In the genomic region with DNA sequence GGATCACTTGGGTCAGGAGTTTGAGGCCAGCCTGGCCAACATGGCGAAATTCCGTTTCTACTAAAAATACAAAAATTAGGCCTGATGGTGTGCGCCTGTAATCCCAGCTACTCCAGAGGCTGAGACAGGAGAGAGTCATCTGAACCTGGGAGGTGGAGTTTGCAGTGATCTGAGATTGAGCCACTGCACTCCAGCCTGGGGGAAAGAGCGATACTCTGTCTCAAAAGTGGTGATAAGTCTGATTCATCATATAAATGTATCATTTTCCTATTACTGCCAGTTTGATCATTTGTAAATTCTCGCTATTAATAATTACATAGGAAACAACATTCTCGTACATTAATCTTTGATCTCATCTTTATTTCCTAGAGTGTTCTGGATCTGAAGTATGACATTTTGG, we compare ENCODE assay signal across 2 cellular contexts.
TF ChIP-seq lines count a peak whose summit lies in the region.

No MANE protein-coding gene starts in this region.

TF ChIP-seq in A549, 52 proteins besides CTCF, POLR2A, EP300 and RAD21 (continued from another document):
- TF ChIP-seq TP53 (CRISPR knock-in tag; IDR thresholded peaks at IDR 0.05) = no peak
TF ChIP-seq in A549: peak in this region for 0.

TF ChIP-seq in HEK293, 187 proteins besides CTCF, POLR2A, EP300 and RAD21:
- no peak for TF ChIP-seq ZBTB26 (tag by site-specific recombination; optimal IDR thresholded peaks at IDR 0.05)
- TF ChIP-seq ZNF394 (tag by site-specific recombination; IDR thresholded peaks at IDR 0.05; ENCODE audit: borderline replicate concordance) = peak; percentile 48; the same call in 1 of the 2 replicates
